ENCODE assay signal across 17 cellular contexts in the genomic region with DNA sequence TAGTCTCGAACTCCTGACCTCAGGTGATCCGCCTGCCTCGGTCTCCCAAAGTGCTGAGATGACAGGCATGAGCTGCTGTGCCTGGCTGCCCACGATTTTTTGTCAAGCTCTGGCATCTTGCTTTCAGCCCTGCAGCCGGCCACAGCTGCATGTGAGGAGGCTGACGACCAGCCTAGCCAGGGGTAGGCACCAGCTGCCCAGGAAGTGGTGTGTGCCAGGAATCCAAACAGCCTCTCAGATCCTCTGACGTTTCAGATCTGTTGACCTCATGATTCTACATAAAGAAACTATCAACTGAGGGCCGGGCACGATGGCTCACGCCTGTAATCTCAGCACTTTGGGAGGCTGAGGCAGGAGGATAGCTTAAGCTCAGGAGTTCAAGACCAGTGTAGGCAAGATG. TPM values are rescaled to one million over a fixed set of nuclear protein-coding genes. Genes with fewer than 3 reads are reported as not detected.
DNase-seq lines count a peak whose midpoint lies in the region; ATAC-seq and TF ChIP-seq lines count a peak whose summit lies in the region.
"Had no signal": no experiment of that assay in that cellular context is flagged by ENCODE, and none has a peak within 500 bp of the region (broad histone marks: within the 10 kb centered on the region; RNA-seq: fewer than 3 reads in every experiment).

No MANE protein-coding gene starts in this region.

- H3K9me1 ChIP-seq in IMR-90 (ENCODE audit: insufficient read depth, low read length) = 0 out of 2 replicates have a peak, but pooled peaks cover 5% of the 10 kb centered on the region

- 0 out of 2 replicates have a peak, but pooled peaks cover 3% of the 10 kb centered on the region for H4K20me1 ChIP-seq in IMR-90 (ENCODE audit: insufficient read depth, low read length)

- H3K4me2 ChIP-seq in IMR-90 (ENCODE audit: low read depth, low read length) = no peak overlapping the region

- H4K5ac ChIP-seq in IMR-90 (ENCODE audit: low read depth, low read length) = no peak overlapping the region

- H3K4me3 Mint-ChIP-seq in T-helper 2 cell treated with Interferon-gamma antibody and Interleukin-4, amounts not matched to agents 5 μg/mL and 100 μg/mL, for 36 hours = no peak overlapping the region
- no peak overlapping the region for H3K4me3 Mint-ChIP-seq in activated T-cell treated with anti-CD3 and anti-CD28 coated beads, Interleukin-2, amount 50 U/mL, for 4 hours
- H3K4me3 Mint-ChIP-seq: activated CD4-positive, alpha-beta T cell treated with anti-CD3 and anti-CD28 coated beads for 36 hours; stimulated activated naive CD8-positive, alpha-beta T cell treated with anti-CD3 and anti-CD28 coated beads, Interleukin-15, Interleukin-2, amounts not matched to agents 100 ng/mL and 50 ng/mL, for 24 hours had no signal

- ATAC-seq in IMR-90 (ENCODE audit: low read depth) = no peak
- ATAC-seq in GM21619 (IDR thresholded peaks at IDR 0.05; ENCODE audit: unreplicated experiment) = no peak
- ATAC-seq in HG03520 (IDR thresholded peaks at IDR 0.05; ENCODE audit: unreplicated experiment) = no peak
- ATAC-seq in activated T-cell treated with anti-CD3 and anti-CD28 coated beads, Interleukin-2, amount 50 U/mL, for 4 hours = no peak
- ATAC-seq: activated CD4-positive, alpha-beta T cell treated with anti-CD3 and anti-CD28 coated beads for 36 hours; body of pancreas had no signal

- no peak overlapping the region for H3K23ac ChIP-seq in IMR-90 (ENCODE audit: low read depth, low read length)

- no peak overlapping the region; the same call in 1 of the 2 replicates for H3K4ac ChIP-seq in IMR-90 (ENCODE audit: low read depth, low read length)

- 100% methylated on average over 3 of the region's 10 CpGs; no CpG with 5 or more reads in 1 of the 2 experiments for WGBS in IMR-90 (ENCODE audit: extremely low coverage in 2 of 2, insufficient read length in 1 of 2), 2 experiments

- TF ChIP-seq CTCF in AG10803 (conservative IDR thresholded peaks at IDR 0.05; ENCODE audit: low read length) (no peak), IMR-90 (conservative IDR thresholded peaks at IDR 0.05; ENCODE audit: low read depth, low read length) (no peak)

- H3K36me3 ChIP-seq in IMR-90 (ENCODE audit: control insufficient read depth, insufficient read depth, low read length) = peaks cover 24% of the 10 kb centered on the region
- H3K36me3 ChIP-seq: uterus had no signal

- H3K4me3 ChIP-seq in AG10803 (ENCODE audit: low read length) = no peak overlapping the region
- H3K4me3 ChIP-seq in IMR-90 (ENCODE audit: insufficient read depth, low read depth, low read length) = no peak overlapping the region
- H3K4me3 ChIP-seq: body of pancreas, uterus had no signal

- POLR2A ChIA-PET in IMR-90 (lab: Charles Lee; ENCODE audit: unreplicated experiment) = no interaction called here

- no peaks in the 10 kb centered on the region for H3K9me3 Mint-ChIP-seq in T-helper 2 cell treated with Interferon-gamma antibody and Interleukin-4, amounts not matched to agents 5 μg/mL and 100 μg/mL, for 36 hours
- no peaks in the 10 kb centered on the region for H3K9me3 Mint-ChIP-seq in activated T-cell treated with anti-CD3 and anti-CD28 coated beads, Interleukin-2, amount 50 U/mL, for 4 hours
- H3K9me3 Mint-ChIP-seq: stimulated activated naive CD8-positive, alpha-beta T cell treated with anti-CD3 and anti-CD28 coated beads, Interleukin-15, Interleukin-2, amounts not matched to agents 100 ng/mL and 50 ng/mL, for 24 hours had no signal

- H2AFZ ChIP-seq in IMR-90 (replicated peaks; ENCODE audit: low read length, poor library complexity) = peak overlapping the region; percentile 41

- no peak overlapping the region; a peak in 1 of 4 replicates for H4K8ac ChIP-seq in IMR-90 (ENCODE audit: low read depth in 2 of 2, low read length in 2 of 2)

- CTCF ChIA-PET in IMR-90 (lab: Yijun Ruan, JAX) = interaction anchor here (0.6 kb wide), 1 partner anchor 10 kb away, joined by 3 read pairs; no protein-coding TSS in a partner anchor

- H3K27me3 ChIP-seq in IMR-90 (ENCODE audit: control insufficient read depth, insufficient read depth, low read length) = no peaks in the 10 kb centered on the region
- H3K27me3 ChIP-seq: body of pancreas, uterus had no signal

- no peak for TF ChIP-seq RAD21 in IMR-90 (IDR thresholded peaks at IDR 0.05; ENCODE audit: low read length)

- no peak overlapping the region for H2BK15ac ChIP-seq in IMR-90 (ENCODE audit: low read depth, low read length)

- H3K27ac ChIP-seq in IMR-90 (ENCODE audit: insufficient read depth, low read length) = no peak overlapping the region

- peaks cover 4 to 37% of the 10 kb centered on the region in 2 experiments; a peak in 3 of 4 replicates for H3K79me1 ChIP-seq in IMR-90 (ENCODE audit: low read depth in 1 of 2, low read length in 2 of 2)

- no TSS peak for BruUV-seq in IMR-90 (replicated peaks; lab: Mats Ljungman, UMichigan)

- H3K4me1 Mint-ChIP-seq in T-helper 2 cell treated with Interferon-gamma antibody and Interleukin-4, amounts not matched to agents 5 μg/mL and 100 μg/mL, for 36 hours (ENCODE audit: low read depth) = no peaks in the 10 kb centered on the region
- no peaks in the 10 kb centered on the region for H3K4me1 Mint-ChIP-seq in activated T-cell treated with anti-CD3 and anti-CD28 coated beads, Interleukin-2, amount 50 U/mL, for 4 hours (ENCODE audit: low read depth)
- H3K4me1 Mint-ChIP-seq: activated CD4-positive, alpha-beta T cell treated with anti-CD3 and anti-CD28 coated beads for 36 hours had no signal

- no peaks in the 10 kb centered on the region for H3K9me3 ChIP-seq in IMR-90 (ENCODE audit: control insufficient read depth, insufficient read depth, low read length)
- H3K9me3 ChIP-seq: body of pancreas, uterus had no signal

- DNase-seq in AG10803 (ENCODE audit: low read depth) (peak; percentile 45), IMR-90 (peak; percentile 54), SHP77 (lab: John Stamatoyannopoulos, UW) (peak; percentile 85 to 93), foreskin melanocyte (peak; percentile 92)
- no peak for DNase-seq in T-helper 2 cell treated with Interferon-gamma antibody and Interleukin-4, amounts not matched to agents 5 μg/mL and 100 μg/mL, for 36 hours (ENCODE audit: low spot score)
- DNase-seq in activated T-cell treated with anti-CD3 and anti-CD28 coated beads, Interleukin-2, amount 50 U/mL, for 4 hours = no peak
- DNase-seq: activated CD4-positive, alpha-beta T cell treated with anti-CD3 and anti-CD28 coated beads for 36 hours; activated naive CD4-positive, alpha-beta T cell treated with anti-CD3 and anti-CD28 coated beads, Interleukin-2, amount 50 U/mL, for 16 hours; NCI-H1694 treated with DMSO at 0.1 percent for 48 hours; SIG-M5; stimulated activated CD4-positive, alpha-beta T cell treated with anti-CD3 and anti-CD28 coated beads, Interleukin-12 subunit alpha, Interleukin-12 subunit beta, amount 100 ng/mL, for 4 hours; T1000; uterus had no signal

- H3K27ac Mint-ChIP-seq in T-helper 2 cell treated with Interferon-gamma antibody and Interleukin-4, amounts not matched to agents 5 μg/mL and 100 μg/mL, for 36 hours = no peak overlapping the region
- H3K27ac Mint-ChIP-seq: activated CD4-positive, alpha-beta T cell treated with anti-CD3 and anti-CD28 coated beads for 36 hours; stimulated activated naive CD8-positive, alpha-beta T cell treated with anti-CD3 and anti-CD28 coated beads, Interleukin-15, Interleukin-2, amounts not matched to agents 100 ng/mL and 50 ng/mL, for 24 hours had no signal

- H3K27me3 Mint-ChIP-seq in T-helper 2 cell treated with Interferon-gamma antibody and Interleukin-4, amounts not matched to agents 5 μg/mL and 100 μg/mL, for 36 hours (ENCODE audit: low read depth) = no peaks in the 10 kb centered on the region
- H3K27me3 Mint-ChIP-seq in activated T-cell treated with anti-CD3 and anti-CD28 coated beads, Interleukin-2, amount 50 U/mL, for 4 hours (ENCODE audit: low read depth) = no peaks in the 10 kb centered on the region
- H3K27me3 Mint-ChIP-seq: activated CD4-positive, alpha-beta T cell treated with anti-CD3 and anti-CD28 coated beads for 36 hours; stimulated activated naive CD8-positive, alpha-beta T cell treated with anti-CD3 and anti-CD28 coated beads, Interleukin-15, Interleukin-2, amounts not matched to agents 100 ng/mL and 50 ng/mL, for 24 hours had no signal

- no peak overlapping the region for H2BK5ac ChIP-seq in IMR-90 (ENCODE audit: low read depth, low read length, poor library complexity, severe bottlenecking)

- H2AK5ac ChIP-seq in IMR-90 (ENCODE audit: low read depth, low read length) = no peak overlapping the region

- H3K4me1 ChIP-seq in IMR-90 (ENCODE audit: control insufficient read depth, insufficient read depth, low read length) = peaks cover 13% of the 10 kb centered on the region

- no peak overlapping the region for H2BK20ac ChIP-seq in IMR-90 (ENCODE audit: low read depth, low read length)

- dilution Hi-C loops in IMR-90 (cut with HindIII; ENCODE audit: low sequenced_read_pairs, unreplicated experiment) = no loop called here

- intact Hi-C loops in IMR-90 (cut with micrococcal nuclease) = no loop called here

- in situ Hi-C loops in IMR-90 (cut with MboI; ENCODE audit: low sequenced_read_pairs) = no loop called here

- H2AK9ac ChIP-seq in IMR-90 (replicated peaks; ENCODE audit: low read depth, low read length, poor library complexity) = no peak overlapping the region

- no peak for TF ChIP-seq POLR2A in IMR-90 (IDR thresholded peaks at IDR 0.05; ENCODE audit: low read depth, low read length)

- H4K91ac ChIP-seq in IMR-90 (ENCODE audit: insufficient read depth, low read depth, low read length) = no peak overlapping the region

- peaks cover 17% of the 10 kb centered on the region for H3K36me3 Mint-ChIP-seq in T-helper 2 cell treated with Interferon-gamma antibody and Interleukin-4, amounts not matched to agents 5 μg/mL and 100 μg/mL, for 36 hours (ENCODE audit: low read depth)
- H3K36me3 Mint-ChIP-seq in activated T-cell treated with anti-CD3 and anti-CD28 coated beads, Interleukin-2, amount 50 U/mL, for 4 hours (ENCODE audit: insufficient read depth) = peaks cover 6% of the 10 kb centered on the region

- no peak overlapping the region for H3K56ac ChIP-seq in IMR-90 (ENCODE audit: extremely low read depth, insufficient read depth, low read length)

- no peak overlapping the region for H3K14ac ChIP-seq in IMR-90 (replicated peaks; ENCODE audit: low read depth, low read length)

- H2BK120ac ChIP-seq in IMR-90 (ENCODE audit: low read depth, low read length) = no peak overlapping the region

- H3K18ac ChIP-seq in IMR-90 (ENCODE audit: low read depth, low read length) = no peak overlapping the region

- no peak overlapping the region for H3K9ac ChIP-seq in IMR-90 (ENCODE audit: low read depth, low read length)

RNA-seq across cellular contexts. Expression of a gene that starts 19.0 kb away (rescaled TPM):
- total RNA-seq in IMR-90 (2012; rRNA removed) = 36.1 and 37.1 TPM in 2 replicates
- 33.7 and 42.9 TPM in 2 replicates for polyA plus RNA-seq in IMR-90 (2012; rRNA removed)
- polyA plus RNA-seq in IMR-90 (2012; cell fraction: cytosol; rRNA removed) = 27.9 and 40.6 TPM in 2 replicates
- 24.0 and 102 TPM in 2 replicates for polyA plus RNA-seq in IMR-90 (2012; cell fraction: nucleus; rRNA removed; ENCODE audit: low replicate concordance)
- 10 to 100 TPM; 27.4 to 37.4 (median 32.0) TPM for total RNA-seq in activated T-cell treated with anti-CD3 and anti-CD28 coated beads, Interleukin-2, amount 50 U/mL, for 4 hours

RNA-seq across cellular contexts. Expression of a gene that starts 51.4 kb away (rescaled TPM):
- 182 and 587 TPM in 2 replicates for total RNA-seq in IMR-90 (2012; rRNA removed)
- 80.2 and 104 TPM in 2 replicates for polyA plus RNA-seq in IMR-90 (2012; rRNA removed)
- 13.7 and 17.9 TPM in 2 replicates for polyA plus RNA-seq in IMR-90 (2012; cell fraction: cytosol; rRNA removed)
- polyA plus RNA-seq in IMR-90 (2012; cell fraction: nucleus; rRNA removed; ENCODE audit: low replicate concordance) = 21.2 and 52.6 TPM in 2 replicates
- 100 to 1,000 TPM; 761 to 865 (median 792) TPM for total RNA-seq in activated T-cell treated with anti-CD3 and anti-CD28 coated beads, Interleukin-2, amount 50 U/mL, for 4 hours

Comparison
In these comparisons a context has a peak if more than half of its experiments do, and no peak if none do; other contexts are left out.
1. DNase-seq: peak in AG10803 (single experiment), IMR-90 (single experiment), SHP77 (2 of 2) and foreskin melanocyte (single experiment); none in T-helper 2 cell treated with Interferon-gamma antibody and Interleukin-4, amounts not matched to agents 5 μg/mL and 100 μg/mL, for 36 hours (single experiment) and activated T-cell treated with anti-CD3 and anti-CD28 coated beads, Interleukin-2, amount 50 U/mL, for 4 hours (single experiment).